15 cellular contexts compared by ENCODE assay signal in genomic region chr9:124553738-124554137, GRCh38. TPM values are rescaled to one million over a fixed set of nuclear protein-coding genes. Genes with fewer than 3 reads are reported as not detected.
DNase-seq lines count a peak whose midpoint lies in the region; ATAC-seq and TF ChIP-seq lines count a peak whose summit lies in the region.
"Had no signal": no experiment of that assay in that cellular context is flagged by ENCODE, and none has a peak within 500 bp of the region (broad histone marks: within the 10 kb centered on the region; RNA-seq: fewer than 3 reads in every experiment).

No MANE protein-coding gene starts in this region.

- no peak overlapping the region for H3K9ac ChIP-seq in adipocyte (ENCODE audit: low read length)

- CTCF ChIA-PET in CD8-positive, alpha-beta T cell (lab: Charles Lee): interaction anchor here (0.6 to 2.6 kb wide), 2 partner anchors 63 to 1233 kb away, joined by 4 to 8 read pairs; no protein-coding TSS in a partner anchor

- H3K4me1 ChIP-seq in left ventricle myocardium inferior (peaks cover 14% of the 10 kb centered on the region), adipocyte (ENCODE audit: control insufficient read depth, insufficient read depth, low read length) (peaks cover 17% of the 10 kb centered on the region)
- peaks cover 12% of the 10 kb centered on the region for H3K4me1 ChIP-seq in CD8-positive, alpha-beta T cell (ENCODE audit: insufficient read depth, low read length)

- H3K27me3 Mint-ChIP-seq in CD8-positive, alpha-beta T cell (ENCODE audit: low read depth): peaks cover 5% of the 10 kb centered on the region
- H3K27me3 Mint-ChIP-seq in progenitor cell of endocrine pancreas (no peaks in the 10 kb centered on the region), nephron progenitor cell (ENCODE audit: low read depth, poor library complexity) (no peaks in the 10 kb centered on the region)

- no peaks in the 10 kb centered on the region for H3K36me3 ChIP-seq in left ventricle myocardium inferior
- no peaks in the 10 kb centered on the region for H3K36me3 ChIP-seq in adipocyte (ENCODE audit: control insufficient read depth, insufficient read depth, low read length, severe bottlenecking)
- no peaks in the 10 kb centered on the region for H3K36me3 ChIP-seq in CD8-positive, alpha-beta T cell (ENCODE audit: insufficient read depth, low read length)
- H3K36me3 ChIP-seq: heart right ventricle had no signal

- H3K27me3 ChIP-seq in left ventricle myocardium inferior (ENCODE audit: low read depth) (no peaks in the 10 kb centered on the region), adipocyte (replicated peaks; ENCODE audit: control insufficient read depth, insufficient read depth, low read length) (no peaks in the 10 kb centered on the region)
- H3K27me3 ChIP-seq in CD8-positive, alpha-beta T cell (ENCODE audit: insufficient read depth, low read length): no peaks in the 10 kb centered on the region
- H3K27me3 ChIP-seq: heart right ventricle had no signal

- peaks cover 7% of the 10 kb centered on the region for H3K4me1 Mint-ChIP-seq in CD8-positive, alpha-beta T cell (ENCODE audit: low read depth)
- H3K4me1 Mint-ChIP-seq in progenitor cell of endocrine pancreas (ENCODE audit: low read depth) (peaks cover 12% of the 10 kb centered on the region), nephron progenitor cell (peaks cover 26% of the 10 kb centered on the region)

- no peak for DNase-seq in left ventricle myocardium superior
- DNase-seq in left ventricle myocardium inferior: no peak
- DNase-seq in adipocyte (ENCODE audit: low read depth): peak; percentile 53
- DNase-seq in fibroblast of villous mesenchyme (ENCODE audit: low read depth): peak; percentile 36
- DNase-seq in NCI-H1092 (lab: John Stamatoyannopoulos, UW): no peak
- no peak for DNase-seq in CD8-positive, alpha-beta T cell
- no peak for DNase-seq in progenitor cell of endocrine pancreas (ENCODE audit: low spot score, unreplicated experiment)
- no peak for DNase-seq in nephron progenitor cell
- DNase-seq: activated CD4-positive, CD25-positive, alpha-beta regulatory T cell; heart right ventricle; NCI-H2107 had no signal

- H3K9me3 ChIP-seq in left ventricle myocardium inferior (replicated peaks) (no peaks in the 10 kb centered on the region), adipocyte (ENCODE audit: control insufficient read depth, low read length) (no peaks in the 10 kb centered on the region)
- H3K9me3 ChIP-seq in CD8-positive, alpha-beta T cell (ENCODE audit: low read length): no peaks in the 10 kb centered on the region
- H3K9me3 ChIP-seq: heart right ventricle had no signal

- H3K27ac ChIP-seq in left ventricle myocardium inferior (replicated peaks): no peak overlapping the region
- H3K27ac ChIP-seq in CD8-positive, alpha-beta T cell (ENCODE audit: low read depth, low read length): no peak overlapping the region
- H3K27ac ChIP-seq: heart right ventricle, RWPE1 had no signal

- POLR2A ChIA-PET in CD8-positive, alpha-beta T cell (lab: Charles Lee): no interaction called here

- no peaks in the 10 kb centered on the region for H3K9me3 Mint-ChIP-seq in CD8-positive, alpha-beta T cell
- H3K9me3 Mint-ChIP-seq in progenitor cell of endocrine pancreas (ENCODE audit: low read depth): no peaks in the 10 kb centered on the region
- no peaks in the 10 kb centered on the region for H3K9me3 Mint-ChIP-seq in nephron progenitor cell
- H3K9me3 Mint-ChIP-seq: activated naive CD4-positive, alpha-beta T cell treated with anti-CD3 and anti-CD28 coated beads, Interleukin-2, amount 50 U/mL, for 72 hours; T-helper 1 cell treated with Interleukin-12 subunit alpha and Interleukin-12 subunit beta and Interleukin-4 antibody, amounts not matched to agents 30 μg/mL and 1 μg/mL, for 36 hours had no signal

- no peaks in the 10 kb centered on the region for H3K36me3 Mint-ChIP-seq in CD8-positive, alpha-beta T cell
- peaks cover 4% of the 10 kb centered on the region for H3K36me3 Mint-ChIP-seq in progenitor cell of endocrine pancreas (ENCODE audit: insufficient read depth)
- peaks cover 15% of the 10 kb centered on the region for H3K36me3 Mint-ChIP-seq in nephron progenitor cell (ENCODE audit: low read depth)
- H3K36me3 Mint-ChIP-seq: activated naive CD4-positive, alpha-beta T cell treated with anti-CD3 and anti-CD28 coated beads, Interleukin-2, amount 50 U/mL, for 72 hours had no signal

- H3K4me3 Mint-ChIP-seq in CD8-positive, alpha-beta T cell: no peak overlapping the region
- H3K4me3 Mint-ChIP-seq in progenitor cell of endocrine pancreas (ENCODE audit: low read depth) (no peak overlapping the region), nephron progenitor cell (no peak overlapping the region)
- H3K4me3 Mint-ChIP-seq: T-helper 1 cell treated with Interleukin-12 subunit alpha and Interleukin-12 subunit beta and Interleukin-4 antibody, amounts not matched to agents 30 μg/mL and 1 μg/mL, for 36 hours had no signal

- intact Hi-C loops in left ventricle myocardium superior (cut with micrococcal nuclease): no loop called here
- intact Hi-C loops in left ventricle myocardium inferior (cut with micrococcal nuclease): no loop called here
- intact Hi-C loops in CD8-positive, alpha-beta T cell (cut with DNase I, micrococcal nuclease): loop anchor here in 1 of 2 experiments (5.0 kb wide), 1 partner anchor 159 kb away; no protein-coding TSS in a partner anchor

- ATAC-seq in left ventricle myocardium superior: peak; percentile 76
- no peak for ATAC-seq in CD8-positive, alpha-beta T cell
- ATAC-seq: activated naive CD4-positive, alpha-beta T cell treated with anti-CD3 and anti-CD28 coated beads, Interleukin-2, amount 50 U/mL, for 72 hours had no signal

- TF ChIP-seq CTCF in left ventricle myocardium inferior (IDR thresholded peaks at IDR 0.05; ENCODE audit: borderline replicate concordance): no peak
- TF ChIP-seq CTCF in fibroblast of villous mesenchyme (IDR thresholded peaks at IDR 0.05; ENCODE audit: insufficient read depth, low read depth, low read length): no peak
- no peak for TF ChIP-seq CTCF in CD8-positive, alpha-beta T cell (IDR thresholded peaks at IDR 0.05)
- no peak for TF ChIP-seq CTCF in progenitor cell of endocrine pancreas (IDR thresholded peaks at IDR 0.05; ENCODE audit: unreplicated experiment)
- no peak for TF ChIP-seq CTCF in nephron progenitor cell (IDR thresholded peaks at IDR 0.05)

- H3K4me3 ChIP-seq in left ventricle myocardium inferior: no peak overlapping the region
- no peak overlapping the region for H3K4me3 ChIP-seq in adipocyte (ENCODE audit: low read length)
- H3K4me3 ChIP-seq in fibroblast of villous mesenchyme (ENCODE audit: low read depth, low read length): no peak overlapping the region
- no peak overlapping the region for H3K4me3 ChIP-seq in CD8-positive, alpha-beta T cell (ENCODE audit: low read depth, low read length)
- H3K4me3 ChIP-seq: heart right ventricle had no signal

- no peak overlapping the region for H3K27ac Mint-ChIP-seq in CD8-positive, alpha-beta T cell
- H3K27ac Mint-ChIP-seq in progenitor cell of endocrine pancreas (no peak overlapping the region), nephron progenitor cell (no peak overlapping the region)
- H3K27ac Mint-ChIP-seq: activated naive CD4-positive, alpha-beta T cell treated with anti-CD3 and anti-CD28 coated beads, Interleukin-2, amount 50 U/mL, for 72 hours; T-helper 1 cell treated with Interleukin-12 subunit alpha and Interleukin-12 subunit beta and Interleukin-4 antibody, amounts not matched to agents 30 μg/mL and 1 μg/mL, for 36 hours had no signal

RNA-seq across cellular contexts. Expression of gene NR5A1, which starts 46.5 kb away (rescaled TPM):
- total RNA-seq in left ventricle myocardium superior: not detected
- not detected for total RNA-seq in left ventricle myocardium inferior
- total RNA-seq in fibroblast of villous mesenchyme: not detected in 2 replicates
- not detected for total RNA-seq in CD8-positive, alpha-beta T cell
- total RNA-seq in progenitor cell of endocrine pancreas: 0.36 and 0.49 TPM in 2 replicates
- total RNA-seq: activated naive CD4-positive, alpha-beta T cell treated with anti-CD3 and anti-CD28 coated beads, Interleukin-2, amount 50 U/mL, for 72 hours; heart right ventricle; subcutaneous adipose tissue had no signal

Comparison
In these comparisons a context has a peak if more than half of its experiments do, and no peak if none do; other contexts are left out.
1. DNase-seq: peak in adipocyte (single experiment) and fibroblast of villous mesenchyme (single experiment); none in left ventricle myocardium superior (single experiment), left ventricle myocardium inferior (single experiment), NCI-H1092 (single experiment), CD8-positive, alpha-beta T cell (0 of 7), progenitor cell of endocrine pancreas (single experiment) and nephron progenitor cell (single experiment).